Comparison of ENCODE assay signal across 20 cellular contexts in genomic region chr20:14744723-14745122, GRCh38.
DNase-seq lines count a peak whose midpoint lies in the region; ATAC-seq, FAIRE-seq and TF ChIP-seq lines count a peak whose summit lies in the region.
"Had no signal": no experiment of that assay in that cellular context is flagged by ENCODE, and none has a peak within 500 bp of the region (broad histone marks: within the 10 kb centered on the region; RNA-seq: fewer than 3 reads in every experiment).

No MANE protein-coding gene starts in this region.

- DNase-seq in GM12892 (ENCODE audit: insufficient read length) (no peak), EL (no peak), cardiac septum (ENCODE audit: low spot score) (no peak)
- DNase-seq in stimulated activated naive CD4-positive, alpha-beta T cell (lab: John Stamatoyannopoulos, UW) = no peak
- DNase-seq: ACHN; activated CD4-positive, alpha-beta T cell treated with anti-CD3 and anti-CD28 coated beads for 4 hours; activated T-cell treated with anti-CD3 and anti-CD28 coated beads, Interleukin-2, amount 50 U/mL, for 72 hours; colonic mucosa; erythroblast; GF-D8; hypothalamus; NCI-H1694; NCI-H748 treated with DMSO at 0.1 percent for 48 hours; retina; stimulated activated CD4-positive, alpha-beta T cell treated with anti-CD3 and anti-CD28 coated beads, Interleukin-2, amount 100 ng/mL, for 24 hours; tibial artery had no signal

- ATAC-seq in GM19455 (IDR thresholded peaks at IDR 0.05; ENCODE audit: unreplicated experiment) (peak; percentile 76), HG02759 (IDR thresholded peaks at IDR 0.05; ENCODE audit: unreplicated experiment) (peak; percentile 69), HG03280 (IDR thresholded peaks at IDR 0.05; ENCODE audit: unreplicated experiment) (peak; percentile 74), GM19397 (IDR thresholded peaks at IDR 0.05; ENCODE audit: unreplicated experiment) (no peak)

- no peak for TF ChIP-seq POLR2A in GM12892 (IDR thresholded peaks at IDR 0.05; ENCODE audit: low read depth, low read length)

- intact Hi-C loops in cardiac septum (cut with DNase I) = no loop called here

- FAIRE-seq in GM12892 (lab: Jason Lieb, UNC) = peak; percentile 42
